Comparison of ENCODE assay signal across 2 cellular contexts in genomic region chr22:27751277-27752070, GRCh38.
TF ChIP-seq lines count a peak whose summit lies in the region.

No MANE protein-coding gene starts in this region.

TF ChIP-seq in SK-N-SH treated with all-trans-retinoic acid at 6 μM for 48 hours, 23 proteins besides CTCF, POLR2A, EP300 and RAD21:
- TF ChIP-seq TSHZ2 (CRISPR knock-in tag; IDR thresholded peaks at IDR 0.05) = no peak
- no peak for TF ChIP-seq GLIS3 (CRISPR knock-in tag; IDR thresholded peaks at IDR 0.05)
- peak; percentile 98 for TF ChIP-seq ZFP3 (CRISPR knock-in tag; IDR thresholded peaks at IDR 0.05)
- no peak for TF ChIP-seq ISL1 (CRISPR knock-in tag; IDR thresholded peaks at IDR 0.05)

TF ChIP-seq in SK-N-SH, 30 proteins besides CTCF, POLR2A, EP300 and RAD21:
- TF ChIP-seq, protein P1, sequence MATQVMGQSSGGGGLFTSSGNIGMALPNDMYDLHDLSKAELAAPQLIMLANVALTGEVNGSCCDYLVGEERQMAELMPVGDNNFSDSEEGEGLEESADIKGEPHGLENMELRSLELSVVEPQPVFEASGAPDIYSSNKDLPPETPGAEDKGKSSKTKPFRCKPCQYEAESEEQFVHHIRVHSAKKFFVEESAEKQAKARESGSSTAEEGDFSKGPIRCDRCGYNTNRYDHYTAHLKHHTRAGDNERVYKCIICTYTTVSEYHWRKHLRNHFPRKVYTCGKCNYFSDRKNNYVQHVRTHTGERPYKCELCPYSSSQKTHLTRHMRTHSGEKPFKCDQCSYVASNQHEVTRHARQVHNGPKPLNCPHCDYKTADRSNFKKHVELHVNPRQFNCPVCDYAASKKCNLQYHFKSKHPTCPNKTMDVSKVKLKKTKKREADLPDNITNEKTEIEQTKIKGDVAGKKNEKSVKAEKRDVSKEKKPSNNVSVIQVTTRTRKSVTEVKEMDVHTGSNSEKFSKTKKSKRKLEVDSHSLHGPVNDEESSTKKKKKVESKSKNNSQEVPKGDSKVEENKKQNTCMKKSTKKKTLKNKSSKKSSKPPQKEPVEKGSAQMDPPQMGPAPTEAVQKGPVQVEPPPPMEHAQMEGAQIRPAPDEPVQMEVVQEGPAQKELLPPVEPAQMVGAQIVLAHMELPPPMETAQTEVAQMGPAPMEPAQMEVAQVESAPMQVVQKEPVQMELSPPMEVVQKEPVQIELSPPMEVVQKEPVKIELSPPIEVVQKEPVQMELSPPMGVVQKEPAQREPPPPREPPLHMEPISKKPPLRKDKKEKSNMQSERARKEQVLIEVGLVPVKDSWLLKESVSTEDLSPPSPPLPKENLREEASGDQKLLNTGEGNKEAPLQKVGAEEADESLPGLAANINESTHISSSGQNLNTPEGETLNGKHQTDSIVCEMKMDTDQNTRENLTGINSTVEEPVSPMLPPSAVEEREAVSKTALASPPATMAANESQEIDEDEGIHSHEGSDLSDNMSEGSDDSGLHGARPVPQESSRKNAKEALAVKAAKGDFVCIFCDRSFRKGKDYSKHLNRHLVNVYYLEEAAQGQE (IDR thresholded peaks at IDR 0.05; ENCODE audit: low read depth, low read length) = no peak
- no peak for TF ChIP-seq USF2 (IDR thresholded peaks at IDR 0.05; ENCODE audit: borderline replicate concordance, low read depth, low read length)
- TF ChIP-seq GABPA (IDR thresholded peaks at IDR 0.05; ENCODE audit: low read depth) = no peak
- no peak for TF ChIP-seq TEAD4 (IDR thresholded peaks at IDR 0.05; ENCODE audit: borderline replicate concordance, insufficient read depth)
- TF ChIP-seq SMC3 (IDR thresholded peaks at IDR 0.05; ENCODE audit: low read depth, low read length) = no peak
- TF ChIP-seq FOXJ3 (CRISPR knock-in tag; IDR thresholded peaks at IDR 0.05) = no peak
- TF ChIP-seq TAF1 (IDR thresholded peaks at IDR 0.05; ENCODE audit: borderline replicate concordance, low read depth, low read length) = no peak
- no peak for TF ChIP-seq FOSL2 (IDR thresholded peaks at IDR 0.05; ENCODE audit: borderline replicate concordance, low read depth)
- no peak for TF ChIP-seq CHD2 (IDR thresholded peaks at IDR 0.05; ENCODE audit: low read length, partially characterized antibody)
- TF ChIP-seq, protein P2, sequence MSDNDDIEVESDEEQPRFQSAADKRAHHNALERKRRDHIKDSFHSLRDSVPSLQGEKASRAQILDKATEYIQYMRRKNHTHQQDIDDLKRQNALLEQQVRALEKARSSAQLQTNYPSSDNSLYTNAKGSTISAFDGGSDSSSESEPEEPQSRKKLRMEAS (IDR thresholded peaks at IDR 0.05; ENCODE audit: low read depth) = no peak
- no peak for TF ChIP-seq MXI1 (IDR thresholded peaks at IDR 0.05; ENCODE audit: low read depth, low read length)
- no peak for TF ChIP-seq RCOR1 (IDR thresholded peaks at IDR 0.05; ENCODE audit: low read length)
- TF ChIP-seq GATA2 (CRISPR knock-in tag; IDR thresholded peaks at IDR 0.05) = no peak
- no peak for TF ChIP-seq POLR2AphosphoS5 (IDR thresholded peaks at IDR 0.05; ENCODE audit: low read depth, low read length)
